10 cellular contexts compared by ENCODE assay signal in the genomic region with DNA sequence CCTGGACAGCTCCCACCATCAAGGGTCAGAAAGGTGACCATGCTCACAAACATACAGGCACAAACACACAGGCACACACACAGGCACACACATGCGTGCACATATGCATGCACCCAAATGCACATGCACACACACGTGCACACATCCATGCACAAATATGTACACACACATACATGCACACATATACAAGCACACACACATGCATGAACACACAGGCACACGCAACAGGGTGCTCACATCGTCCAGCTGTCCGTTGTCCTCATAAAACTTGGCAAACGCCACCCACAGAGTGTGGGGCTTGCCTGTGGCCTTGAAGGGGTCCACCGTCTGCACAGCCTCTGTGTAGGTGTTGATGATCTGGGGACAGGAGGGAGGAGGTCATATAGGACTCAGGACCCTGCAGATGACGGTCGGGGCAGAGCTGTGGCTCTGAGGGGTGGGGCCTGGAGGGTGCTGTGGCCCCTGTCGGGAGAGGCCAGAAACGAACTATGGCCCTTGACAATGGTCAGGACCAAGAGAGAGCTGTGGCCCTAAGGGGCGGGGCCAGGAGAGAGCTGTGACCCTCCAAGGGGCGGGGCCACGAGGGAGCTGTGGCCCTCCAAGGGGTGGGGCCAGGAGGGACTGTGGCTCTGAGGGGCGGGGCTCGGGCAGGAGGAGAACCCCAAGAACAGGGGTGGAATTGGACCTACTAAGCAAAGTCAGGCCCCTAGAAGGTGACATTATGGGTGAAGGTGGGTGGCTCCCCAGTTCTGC. TPM values are rescaled to one million over a fixed set of nuclear protein-coding genes. Genes with fewer than 3 reads are reported as not detected.
DNase-seq lines count a peak whose midpoint lies in the region; TF ChIP-seq lines count a peak whose summit lies in the region.
"Had no signal": no experiment of that assay in that cellular context is flagged by ENCODE, and none has a peak within 500 bp of the region (broad histone marks: within the 10 kb centered on the region; RNA-seq: fewer than 3 reads in every experiment).

No MANE protein-coding gene starts in this region.

- TF ChIP-seq CTCF in BE2C (IDR thresholded peaks at IDR 0.05; ENCODE audit: low read depth, low read length): no peak

- H3K4me1 ChIP-seq in BE2C: peaks cover 19% of the 10 kb centered on the region

- DNase-seq in DMS53 (lab: John Stamatoyannopoulos, UW) (peak; percentile 32), DMS53 treated with DMSO at 0.1 percent for 48 hours (lab: John Stamatoyannopoulos, UW; ENCODE audit: unreplicated experiment) (no peak), iPS-NIHi7 (ENCODE audit: extremely low spot score) (peak; percentile 84), BE2C (no peak)
- DNase-seq: activated naive CD8-positive, alpha-beta T cell treated with anti-CD3 and anti-CD28 coated beads, Interleukin-2, amount 10 ng/mL, durations not matched to agents 7 days and 5 days; glutamatergic neuron; kidney glomerular epithelial cell; NCI-H2171 treated with DMSO at 0.1 percent for 48 hours; SK-N-SH had no signal

- H3K36me3 ChIP-seq in BE2C: peaks cover 60% of the 10 kb centered on the region

- H3K9me3 ChIP-seq in BE2C: no peaks in the 10 kb centered on the region
- H3K9me3 ChIP-seq: prostate gland, SK-N-SH had no signal

- H3K27me3 ChIP-seq in BE2C: no peaks in the 10 kb centered on the region

- no peak overlapping the region for H3K4me3 ChIP-seq in BE2C (ENCODE audit: low read depth, low read length)
- H3K4me3 ChIP-seq: prostate gland had no signal

RNA-seq across cellular contexts. Expression of a gene that starts 6.2 kb away (rescaled TPM):
- 209 TPM for polyA plus RNA-seq in BE2C (2012; ENCODE audit: insufficient read depth, insufficient read length, low read depth)

RNA-seq across cellular contexts. Expression of a gene that starts 6.5 kb away (rescaled TPM):
- polyA plus RNA-seq in BE2C (2012; ENCODE audit: insufficient read depth, insufficient read length, low read depth): 283 TPM

RNA-seq across cellular contexts. Expression of a gene that starts 10.4 kb away (rescaled TPM):
- polyA plus RNA-seq in BE2C (2012; ENCODE audit: insufficient read depth, insufficient read length, low read depth): not detected
- polyA plus RNA-seq: SK-N-SH had no signal

RNA-seq across cellular contexts. Expression of a gene that starts 13.8 kb away (rescaled TPM):
- 2.0 TPM for polyA plus RNA-seq in BE2C (2012; ENCODE audit: insufficient read depth, insufficient read length, low read depth)

RNA-seq across cellular contexts. Expression of a gene that starts 27.4 kb away (rescaled TPM):
- polyA plus RNA-seq in BE2C (2012; ENCODE audit: insufficient read depth, insufficient read length, low read depth): 11.5 TPM

Comparison
In these comparisons a context has a peak if more than half of its experiments do, and no peak if none do; other contexts are left out.
1. DNase-seq: peak in DMS53 (single experiment) and iPS-NIHi7 (single experiment); none in DMS53 treated with DMSO at 0.1 percent for 48 hours (single experiment) and BE2C (single experiment).